24 cellular contexts compared by ENCODE assay signal in the genomic region with DNA sequence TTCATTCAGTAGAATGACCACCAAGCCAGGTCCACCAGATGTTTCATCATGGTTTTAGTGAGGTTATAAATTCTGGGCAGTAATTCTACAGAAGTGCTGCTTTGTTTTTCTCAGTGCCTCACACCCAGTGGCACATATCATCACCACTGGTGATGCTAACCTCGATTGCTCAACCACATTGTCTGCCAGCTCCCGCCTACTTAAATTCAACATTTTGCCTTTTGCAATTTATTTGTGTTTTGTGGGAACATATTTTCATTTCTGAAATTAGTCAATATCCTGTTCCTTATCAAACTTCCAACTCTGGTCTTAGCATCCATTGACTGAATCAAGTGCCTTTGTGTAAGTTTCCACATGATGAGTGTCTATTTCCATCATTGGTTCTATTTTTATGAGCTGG.
DNase-seq lines count a peak whose midpoint lies in the region; FAIRE-seq and TF ChIP-seq lines count a peak whose summit lies in the region.
"Had no signal": no experiment of that assay in that cellular context is flagged by ENCODE, and none has a peak within 500 bp of the region (broad histone marks: within the 10 kb centered on the region; RNA-seq: fewer than 3 reads in every experiment).

No MANE protein-coding gene starts in this region.

- H4K91ac ChIP-seq in mesenchymal stem cell (ENCODE audit: low read length) = no peak overlapping the region

- H3K9ac ChIP-seq in endothelial cell of umbilical vein (replicated peaks; ENCODE audit: extremely low read depth, insufficient read depth, low read length) = no peak overlapping the region
- H3K9ac ChIP-seq in mesenchymal stem cell (ENCODE audit: low read length) = no peak overlapping the region

- no peak overlapping the region for H2AFZ ChIP-seq in endothelial cell of umbilical vein (ENCODE audit: low read depth, low read length)
- no peak overlapping the region for H2AFZ ChIP-seq in mesenchymal stem cell (ENCODE audit: low read depth, low read length)

- H2BK12ac ChIP-seq in mesenchymal stem cell (ENCODE audit: low read length in 2 of 2) = no peak overlapping the region

- H3K14ac ChIP-seq in mesenchymal stem cell (ENCODE audit: low read length in 2 of 2) = no peak overlapping the region

- CTCF ChIA-PET in endothelial cell of umbilical vein (lab: Charles Lee) = interaction anchor here (3.9 kb wide), 1 partner anchor 10 kb away, joined by 22 read pairs; no protein-coding TSS in a partner anchor

- H3K27me3 ChIP-seq in endothelial cell of umbilical vein (ENCODE audit: control insufficient read depth in 2 of 2, insufficient read depth in 2 of 2, low read length in 2 of 2) = peaks cover 0 to 5% of the 10 kb centered on the region in 2 experiments
- peaks cover 0 to 9% of the 10 kb centered on the region in 2 experiments for H3K27me3 ChIP-seq in mesenchymal stem cell (ENCODE audit: control insufficient read depth in 1 of 2, insufficient read depth in 1 of 2, low read length in 2 of 2)
- H3K27me3 ChIP-seq: gastrocnemius medialis, neutrophil had no signal

- H2BK5ac ChIP-seq in mesenchymal stem cell (ENCODE audit: low read depth, low read length, poor library complexity, severe bottlenecking) = no peak overlapping the region

- dilution Hi-C loops in endothelial cell of umbilical vein (cut with MboI; ENCODE audit: extremely low pct_ligation_motif_present, low sequenced_read_pairs) = no loop called here

- DNase-seq in Ammon's horn (ENCODE audit: low spot score) (peak; percentile 52), NB4 (ENCODE audit: low read depth) (peak; percentile 32), endothelial cell of umbilical vein (ENCODE audit: low read depth, low spot score) (peak; percentile 29), mesenchymal stem cell (no peak), cerebellar nuclear complex (lab: John Stamatoyannopoulos, UW) (no peak), SK-N-DZ (ENCODE audit: low spot score) (no peak), SW480 (ENCODE audit: low spot score) (no peak), Kasumi-1 (lab: John Stamatoyannopoulos, UW) (no peak)
- DNase-seq: activated CD4-positive, alpha-beta memory T cell treated with anti-CD3 and anti-CD28 coated beads for 36 hours; activated effector memory CD4-positive, alpha-beta T cell treated with Interleukin-2 at 50 U/mL for 16 hours; cortex of kidney; gastrocnemius medialis; kidney; lower lobe of right lung; NCI-H1417; NCI-H2107; NCI-H524 had no signal

- FAIRE-seq in endothelial cell of umbilical vein (lab: Jason Lieb, UNC) = no peak
- FAIRE-seq: endometrium, GM12878, kidney, RCC 7860 had no signal

- H2BK15ac ChIP-seq in mesenchymal stem cell (ENCODE audit: low read depth, poor library complexity, severe bottlenecking) = no peak overlapping the region

- no TSS peak for BruUV-seq in endothelial cell of umbilical vein (replicated peaks; lab: Mats Ljungman, UMichigan)

- intact Hi-C loops in endothelial cell of umbilical vein (cut with micrococcal nuclease) = no loop called here

- H3K23ac ChIP-seq in mesenchymal stem cell (ENCODE audit: low read length in 2 of 2) = no peak overlapping the region

- H3K4me1 ChIP-seq in endothelial cell of umbilical vein (ENCODE audit: control insufficient read depth, extremely low read depth, insufficient read depth, low read length) (no peaks in the 10 kb centered on the region), mesenchymal stem cell (ENCODE audit: control insufficient read depth, insufficient read depth, low read depth, low read length) (peaks cover 12% of the 10 kb centered on the region)
- H3K4me1 ChIP-seq: lower lobe of right lung had no signal

- H3K79me1 ChIP-seq in mesenchymal stem cell (replicated peaks; ENCODE audit: low read length, poor library complexity, severe bottlenecking) = no peaks in the 10 kb centered on the region

- no peak for TF ChIP-seq CTCF in NB4 (IDR thresholded peaks at IDR 0.05; ENCODE audit: low read depth, low read length)
- no peak for TF ChIP-seq CTCF in endothelial cell of umbilical vein (IDR thresholded peaks at IDR 0.05; ENCODE audit: extremely low read depth in 1 of 2, insufficient read depth in 1 of 2, low read depth in 1 of 2, low read length in 2 of 2)

- WGBS in mesenchymal stem cell = no CpG with 5 or more reads among the region's 2 CpGs

- H3K4me3 ChIP-seq in NB4 (ENCODE audit: low read depth, low read length) = no peak overlapping the region
- H3K4me3 ChIP-seq in endothelial cell of umbilical vein (replicated peaks in 1 of 3; ENCODE audit: insufficient read depth in 1 of 3, low read depth in 1 of 3, low read length in 3 of 3) = no peak overlapping the region
- H3K4me3 ChIP-seq in mesenchymal stem cell (ENCODE audit: insufficient read depth in 1 of 2, low read depth in 1 of 2, low read length in 2 of 2) = no peak overlapping the region
- H3K4me3 ChIP-seq: gastrocnemius medialis, GM12878, lower lobe of right lung, SK-N-MC, smooth muscle cell, thoracic aorta had no signal

- no peaks in the 10 kb centered on the region for H3K9me3 ChIP-seq in endothelial cell of umbilical vein (replicated peaks; ENCODE audit: control insufficient read depth, insufficient read depth, low read length)
- no peaks in the 10 kb centered on the region for H3K9me3 ChIP-seq in mesenchymal stem cell (ENCODE audit: control insufficient read depth, low read length)
- H3K9me3 ChIP-seq: gastrocnemius medialis, lower lobe of right lung, neutrophil, thoracic aorta had no signal

- H3K79me2 ChIP-seq in endothelial cell of umbilical vein (ENCODE audit: control insufficient read depth, insufficient read depth, low read length) = no peaks in the 10 kb centered on the region

- peak overlapping the region; percentile 49 for H2AK5ac ChIP-seq in mesenchymal stem cell (ENCODE audit: low read length, severe bottlenecking)

- H3K9me1 ChIP-seq in endothelial cell of umbilical vein (replicated peaks; ENCODE audit: control insufficient read depth, extremely low read depth, insufficient read depth, low read length) = no peaks in the 10 kb centered on the region

- H3K4ac ChIP-seq in mesenchymal stem cell (ENCODE audit: low read depth in 1 of 2, low read length in 2 of 2) = no peak overlapping the region

- H3K36me3 ChIP-seq in endothelial cell of umbilical vein (ENCODE audit: control insufficient read depth in 2 of 2, extremely low read depth in 1 of 2, insufficient read depth in 2 of 2, low read length in 2 of 2) (no peaks in the 10 kb centered on the region), mesenchymal stem cell (ENCODE audit: control insufficient read depth in 1 of 2, insufficient read depth in 2 of 2, low read depth in 1 of 2, low read length in 2 of 2) (no peaks in the 10 kb centered on the region)
- H3K36me3 ChIP-seq: gastrocnemius medialis, lower lobe of right lung, neutrophil, thoracic aorta had no signal

- no peaks in the 10 kb centered on the region for H4K20me1 ChIP-seq in endothelial cell of umbilical vein (replicated peaks; ENCODE audit: control insufficient read depth, extremely low read depth, insufficient read depth, low read length)

- POLR2A ChIA-PET in endothelial cell of umbilical vein (lab: Charles Lee) = interaction anchor here (0.6 kb wide), 1 partner anchor 35 kb away, joined by 3 read pairs; no protein-coding TSS in a partner anchor

- H3K27ac ChIP-seq in endothelial cell of umbilical vein (ENCODE audit: insufficient read depth, low read depth, low read length) = no peak overlapping the region
- no peak overlapping the region for H3K27ac ChIP-seq in mesenchymal stem cell (ENCODE audit: low read length, poor library complexity, severe bottlenecking)
- H3K27ac ChIP-seq: gastrocnemius medialis, lower lobe of right lung, neutrophil, SK-N-MC, thoracic aorta had no signal

- TF ChIP-seq POLR2A in NB4 (IDR thresholded peaks at IDR 0.05; ENCODE audit: extremely low read depth, insufficient read length) (no peak), endothelial cell of umbilical vein (IDR thresholded peaks at IDR 0.05; ENCODE audit: low read depth, low read length) (no peak)

- H3K4me2 ChIP-seq in endothelial cell of umbilical vein (ENCODE audit: insufficient read depth, low read length) (no peak overlapping the region), mesenchymal stem cell (ENCODE audit: low read length, poor library complexity, severe bottlenecking) (no peak overlapping the region)
- H3K4me2 ChIP-seq: smooth muscle cell had no signal

- no peak overlapping the region for H3K18ac ChIP-seq in mesenchymal stem cell (ENCODE audit: low read depth in 1 of 2, low read length in 2 of 2)

- no peak overlapping the region for H4K8ac ChIP-seq in mesenchymal stem cell (ENCODE audit: low read length)

- no peak overlapping the region for H2BK120ac ChIP-seq in mesenchymal stem cell (ENCODE audit: low read depth, low read length)

TF ChIP-seq in endothelial cell of umbilical vein, 7 proteins besides CTCF, POLR2A, EP300 and RAD21:
- TF ChIP-seq GATA2 (IDR thresholded peaks at IDR 0.05; ENCODE audit: insufficient read depth, insufficient read length, low read depth, low read length) = no peak
- TF ChIP-seq FOS (IDR thresholded peaks at IDR 0.05; ENCODE audit: borderline replicate concordance, insufficient read depth, low read length) = no peak
- no peak for TF ChIP-seq POLR2AphosphoS5 (IDR thresholded peaks at IDR 0.05; ENCODE audit: insufficient read depth, low read depth, low read length)
- no peak for TF ChIP-seq EZH2 (IDR thresholded peaks at IDR 0.05; ENCODE audit: borderline replicate concordance, low read depth, low read length, severe bottlenecking)
- no peak for TF ChIP-seq MYC (IDR thresholded peaks at IDR 0.05; ENCODE audit: low read depth, low read length)
- TF ChIP-seq JUN (IDR thresholded peaks at IDR 0.05; ENCODE audit: borderline replicate concordance, insufficient read depth, insufficient read length, low read depth) = no peak
- TF ChIP-seq, protein P1, sequence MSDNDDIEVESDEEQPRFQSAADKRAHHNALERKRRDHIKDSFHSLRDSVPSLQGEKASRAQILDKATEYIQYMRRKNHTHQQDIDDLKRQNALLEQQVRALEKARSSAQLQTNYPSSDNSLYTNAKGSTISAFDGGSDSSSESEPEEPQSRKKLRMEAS (IDR thresholded peaks at IDR 0.05; ENCODE audit: insufficient read depth, insufficient read length) = no peak

Comparison
In these comparisons a context has a peak if more than half of its experiments do, and no peak if none do; other contexts are left out.
1. DNase-seq: peak in Ammon's horn (single experiment), NB4 (single experiment) and endothelial cell of umbilical vein (single experiment); none in mesenchymal stem cell (single experiment), cerebellar nuclear complex (0 of 2), SK-N-DZ (single experiment), SW480 (single experiment) and Kasumi-1 (0 of 2).